ENCODE assay signal across 1 cellular context in genomic region chr7:99211241-99211602, GRCh38.
TF ChIP-seq lines count a peak whose summit lies in the region.

No MANE protein-coding gene starts in this region.

TF ChIP-seq in GM23338, 12 proteins besides CTCF, POLR2A, EP300 and RAD21:
- TF ChIP-seq STAT1 (IDR thresholded peaks at IDR 0.05; ENCODE audit: unreplicated experiment) (no peak), ZNF331 (CRISPR knock-in tag; IDR thresholded peaks at IDR 0.05; ENCODE audit: low read depth) (no peak), JUNB (IDR thresholded peaks at IDR 0.05; ENCODE audit: unreplicated experiment) (no peak), EZH2 (IDR thresholded peaks at IDR 0.05; ENCODE audit: low read depth, unreplicated experiment) (no peak), CREB1 (CRISPR knock-in tag; IDR thresholded peaks at IDR 0.05; ENCODE audit: low read depth) (no peak), EZH2phosphoT487 (IDR thresholded peaks at IDR 0.05; ENCODE audit: unreplicated experiment) (no peak), ZNF114 (CRISPR knock-in tag; IDR thresholded peaks at IDR 0.05) (no peak), POLR2AphosphoS5 (IDR thresholded peaks at IDR 0.05; ENCODE audit: low read depth) (no peak), NANOG (IDR thresholded peaks at IDR 0.05; ENCODE audit: borderline replicate concordance) (no peak)
- TF ChIP-seq, protein P1, sequence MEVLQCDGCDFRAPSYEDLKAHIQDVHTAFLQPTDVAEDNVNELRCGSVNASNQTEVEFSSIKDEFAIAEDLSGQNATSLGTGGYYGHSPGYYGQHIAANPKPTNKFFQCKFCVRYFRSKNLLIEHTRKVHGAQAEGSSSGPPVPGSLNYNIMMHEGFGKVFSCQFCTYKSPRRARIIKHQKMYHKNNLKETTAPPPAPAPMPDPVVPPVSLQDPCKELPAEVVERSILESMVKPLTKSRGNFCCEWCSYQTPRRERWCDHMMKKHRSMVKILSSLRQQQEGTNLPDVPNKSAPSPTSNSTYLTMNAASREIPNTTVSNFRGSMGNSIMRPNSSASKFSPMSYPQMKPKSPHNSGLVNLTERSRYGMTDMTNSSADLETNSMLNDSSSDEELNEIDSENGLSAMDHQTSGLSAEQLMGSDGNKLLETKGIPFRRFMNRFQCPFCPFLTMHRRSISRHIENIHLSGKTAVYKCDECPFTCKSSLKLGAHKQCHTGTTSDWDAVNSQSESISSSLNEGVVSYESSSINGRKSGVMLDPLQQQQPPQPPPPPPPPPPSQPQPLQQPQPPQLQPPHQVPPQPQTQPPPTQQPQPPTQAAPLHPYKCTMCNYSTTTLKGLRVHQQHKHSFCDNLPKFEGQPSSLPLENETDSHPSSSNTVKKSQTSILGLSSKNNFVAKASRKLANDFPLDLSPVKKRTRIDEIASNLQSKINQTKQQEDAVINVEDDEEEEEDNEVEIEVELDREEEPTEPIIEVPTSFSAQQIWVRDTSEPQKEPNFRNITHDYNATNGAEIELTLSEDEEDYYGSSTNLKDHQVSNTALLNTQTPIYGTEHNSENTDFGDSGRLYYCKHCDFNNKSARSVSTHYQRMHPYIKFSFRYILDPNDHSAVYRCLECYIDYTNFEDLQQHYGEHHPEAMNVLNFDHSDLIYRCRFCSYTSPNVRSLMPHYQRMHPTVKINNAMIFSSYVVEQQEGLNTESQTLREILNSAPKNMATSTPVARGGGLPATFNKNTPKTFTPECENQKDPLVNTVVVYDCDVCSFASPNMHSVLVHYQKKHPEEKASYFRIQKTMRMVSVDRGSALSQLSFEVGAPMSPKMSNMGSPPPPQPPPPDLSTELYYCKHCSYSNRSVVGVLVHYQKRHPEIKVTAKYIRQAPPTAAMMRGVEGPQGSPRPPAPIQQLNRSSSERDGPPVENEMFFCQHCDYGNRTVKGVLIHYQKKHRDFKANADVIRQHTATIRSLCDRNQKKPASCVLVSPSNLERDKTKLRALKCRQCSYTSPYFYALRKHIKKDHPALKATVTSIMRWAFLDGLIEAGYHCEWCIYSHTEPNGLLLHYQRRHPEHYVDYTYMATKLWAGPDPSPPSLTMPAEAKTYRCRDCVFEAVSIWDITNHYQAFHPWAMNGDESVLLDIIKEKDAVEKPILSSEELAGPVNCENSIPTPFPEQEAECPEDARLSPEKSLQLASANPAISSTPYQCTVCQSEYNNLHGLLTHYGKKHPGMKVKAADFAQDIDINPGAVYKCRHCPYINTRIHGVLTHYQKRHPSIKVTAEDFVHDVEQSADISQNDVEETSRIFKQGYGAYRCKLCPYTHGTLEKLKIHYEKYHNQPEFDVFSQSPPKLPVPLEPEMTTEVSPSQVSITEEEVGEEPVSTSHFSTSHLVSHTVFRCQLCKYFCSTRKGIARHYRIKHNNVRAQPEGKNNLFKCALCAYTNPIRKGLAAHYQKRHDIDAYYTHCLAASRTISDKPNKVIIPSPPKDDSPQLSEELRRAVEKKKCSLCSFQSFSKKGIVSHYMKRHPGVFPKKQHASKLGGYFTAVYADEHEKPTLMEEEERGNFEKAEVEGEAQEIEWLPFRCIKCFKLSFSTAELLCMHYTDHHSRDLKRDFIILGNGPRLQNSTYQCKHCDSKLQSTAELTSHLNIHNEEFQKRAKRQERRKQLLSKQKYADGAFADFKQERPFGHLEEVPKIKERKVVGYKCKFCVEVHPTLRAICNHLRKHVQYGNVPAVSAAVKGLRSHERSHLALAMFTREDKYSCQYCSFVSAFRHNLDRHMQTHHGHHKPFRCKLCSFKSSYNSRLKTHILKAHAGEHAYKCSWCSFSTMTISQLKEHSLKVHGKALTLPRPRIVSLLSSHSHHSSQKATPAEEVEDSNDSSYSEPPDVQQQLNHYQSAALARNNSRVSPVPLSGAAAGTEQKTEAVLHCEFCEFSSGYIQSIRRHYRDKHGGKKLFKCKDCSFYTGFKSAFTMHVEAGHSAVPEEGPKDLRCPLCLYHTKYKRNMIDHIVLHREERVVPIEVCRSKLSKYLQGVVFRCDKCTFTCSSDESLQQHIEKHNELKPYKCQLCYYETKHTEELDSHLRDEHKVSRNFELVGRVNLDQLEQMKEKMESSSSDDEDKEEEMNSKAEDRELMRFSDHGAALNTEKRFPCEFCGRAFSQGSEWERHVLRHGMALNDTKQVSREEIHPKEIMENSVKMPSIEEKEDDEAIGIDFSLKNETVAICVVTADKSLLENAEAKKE (CRISPR knock-in tag; IDR thresholded peaks at IDR 0.05), result no peak
- TF ChIP-seq, protein P2, sequence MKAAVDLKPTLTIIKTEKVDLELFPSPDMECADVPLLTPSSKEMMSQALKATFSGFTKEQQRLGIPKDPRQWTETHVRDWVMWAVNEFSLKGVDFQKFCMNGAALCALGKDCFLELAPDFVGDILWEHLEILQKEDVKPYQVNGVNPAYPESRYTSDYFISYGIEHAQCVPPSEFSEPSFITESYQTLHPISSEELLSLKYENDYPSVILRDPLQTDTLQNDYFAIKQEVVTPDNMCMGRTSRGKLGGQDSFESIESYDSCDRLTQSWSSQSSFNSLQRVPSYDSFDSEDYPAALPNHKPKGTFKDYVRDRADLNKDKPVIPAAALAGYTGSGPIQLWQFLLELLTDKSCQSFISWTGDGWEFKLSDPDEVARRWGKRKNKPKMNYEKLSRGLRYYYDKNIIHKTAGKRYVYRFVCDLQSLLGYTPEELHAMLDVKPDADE (IDR thresholded peaks at IDR 0.05), result no peak
- TF ChIP-seq, protein P3, sequence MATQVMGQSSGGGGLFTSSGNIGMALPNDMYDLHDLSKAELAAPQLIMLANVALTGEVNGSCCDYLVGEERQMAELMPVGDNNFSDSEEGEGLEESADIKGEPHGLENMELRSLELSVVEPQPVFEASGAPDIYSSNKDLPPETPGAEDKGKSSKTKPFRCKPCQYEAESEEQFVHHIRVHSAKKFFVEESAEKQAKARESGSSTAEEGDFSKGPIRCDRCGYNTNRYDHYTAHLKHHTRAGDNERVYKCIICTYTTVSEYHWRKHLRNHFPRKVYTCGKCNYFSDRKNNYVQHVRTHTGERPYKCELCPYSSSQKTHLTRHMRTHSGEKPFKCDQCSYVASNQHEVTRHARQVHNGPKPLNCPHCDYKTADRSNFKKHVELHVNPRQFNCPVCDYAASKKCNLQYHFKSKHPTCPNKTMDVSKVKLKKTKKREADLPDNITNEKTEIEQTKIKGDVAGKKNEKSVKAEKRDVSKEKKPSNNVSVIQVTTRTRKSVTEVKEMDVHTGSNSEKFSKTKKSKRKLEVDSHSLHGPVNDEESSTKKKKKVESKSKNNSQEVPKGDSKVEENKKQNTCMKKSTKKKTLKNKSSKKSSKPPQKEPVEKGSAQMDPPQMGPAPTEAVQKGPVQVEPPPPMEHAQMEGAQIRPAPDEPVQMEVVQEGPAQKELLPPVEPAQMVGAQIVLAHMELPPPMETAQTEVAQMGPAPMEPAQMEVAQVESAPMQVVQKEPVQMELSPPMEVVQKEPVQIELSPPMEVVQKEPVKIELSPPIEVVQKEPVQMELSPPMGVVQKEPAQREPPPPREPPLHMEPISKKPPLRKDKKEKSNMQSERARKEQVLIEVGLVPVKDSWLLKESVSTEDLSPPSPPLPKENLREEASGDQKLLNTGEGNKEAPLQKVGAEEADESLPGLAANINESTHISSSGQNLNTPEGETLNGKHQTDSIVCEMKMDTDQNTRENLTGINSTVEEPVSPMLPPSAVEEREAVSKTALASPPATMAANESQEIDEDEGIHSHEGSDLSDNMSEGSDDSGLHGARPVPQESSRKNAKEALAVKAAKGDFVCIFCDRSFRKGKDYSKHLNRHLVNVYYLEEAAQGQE (IDR thresholded peaks at IDR 0.05; ENCODE audit: unreplicated experiment), result no peak
